Comparison of ENCODE assay signal across 9 cellular contexts in genomic region chr14:100285913-100286400, GRCh38. TPM values are rescaled to one million over a fixed set of nuclear protein-coding genes. Genes with fewer than 3 reads are reported as not detected.
DNase-seq lines count a peak whose midpoint lies in the region; ATAC-seq and TF ChIP-seq lines count a peak whose summit lies in the region.
"Had no signal": no experiment of that assay in that cellular context is flagged by ENCODE, and none has a peak within 500 bp of the region (broad histone marks: within the 10 kb centered on the region; RNA-seq: fewer than 3 reads in every experiment).

No MANE protein-coding gene starts in this region.

- WGBS in esophagus muscularis mucosa = 24% methylated on average over 9 of the region's 13 CpGs
- WGBS in prostate gland = 23% methylated on average over 12 of the region's 13 CpGs

- DNase-seq in GM06990 (ENCODE audit: extremely low read depth, insufficient read length) = no peak
- no peak for DNase-seq in Peyer's patch
- no peak for DNase-seq in esophagus muscularis mucosa (ENCODE audit: extremely low spot score)
- no peak for DNase-seq in prostate gland (ENCODE audit: low spot score)
- no peak for DNase-seq in OCI-M1 (lab: John Stamatoyannopoulos, UW)
- DNase-seq in NCI-H2227 treated with DMSO at 0.1 percent for 48 hours (lab: John Stamatoyannopoulos, UW) = no peak
- no peak for DNase-seq in left lobe of liver (ENCODE audit: low spot score)
- no peak for DNase-seq in activated CD4-positive, CD25-positive, alpha-beta regulatory T cell treated with anti-CD3 and anti-CD28 coated beads, Interleukin-2, amount 50 U/mL, for 72 hours

- no peak for TF ChIP-seq EP300 in esophagus muscularis mucosa (IDR thresholded peaks at IDR 0.05)

- no peaks in the 10 kb centered on the region for H3K27me3 ChIP-seq in GM06990 (replicated peaks; ENCODE audit: control insufficient read depth, insufficient read depth, low read length)
- no peaks in the 10 kb centered on the region for H3K27me3 ChIP-seq in Peyer's patch
- H3K27me3 ChIP-seq in esophagus muscularis mucosa = no peaks in the 10 kb centered on the region
- no peaks in the 10 kb centered on the region for H3K27me3 ChIP-seq in prostate gland (replicated peaks; ENCODE audit: insufficient read depth)

- H3K27ac ChIP-seq in Peyer's patch (peak overlapping the region; percentile 86 to 94 (median 91)), esophagus muscularis mucosa (replicated peaks in 1 of 4) (peak overlapping the region; percentile 91 to 93 (median 92)), prostate gland (peak overlapping the region; percentile 92)

- H3K9me3 ChIP-seq in Peyer's patch (no peaks in the 10 kb centered on the region), esophagus muscularis mucosa (no peaks in the 10 kb centered on the region), prostate gland (no peaks in the 10 kb centered on the region)

- intact Hi-C loops in esophagus muscularis mucosa (cut with DNase I) (loop anchor here (5.0 kb wide), 1 partner anchor 44 kb away; no protein-coding TSS in a partner anchor), prostate gland (cut with DNase I) (no loop called here)

- H3K4me1 ChIP-seq in Peyer's patch = peaks cover 0 to 14% (median 2%) of the 10 kb centered on the region in 4 donors
- H3K4me1 ChIP-seq in esophagus muscularis mucosa = peaks cover 24 to 52% (median 33%) of the 10 kb centered on the region in 4 donors
- H3K4me1 ChIP-seq in prostate gland (replicated peaks) = peaks cover 7% of the 10 kb centered on the region

- no peak for TF ChIP-seq CTCF in GM06990 (IDR thresholded peaks at IDR 0.05; ENCODE audit: insufficient read depth, low read length, poor library complexity, severe bottlenecking)
- no peak for TF ChIP-seq CTCF in Peyer's patch (IDR thresholded peaks at IDR 0.05)
- TF ChIP-seq CTCF in esophagus muscularis mucosa (IDR thresholded peaks at IDR 0.05) = no peak
- TF ChIP-seq CTCF in prostate gland (IDR thresholded peaks at IDR 0.05) = no peak

- H3K4me3 ChIP-seq in GM06990 (replicated peaks; ENCODE audit: low read depth, low read length) (peak overlapping the region; percentile 77), Peyer's patch (peak overlapping the region; percentile 79 to 96 (median 87)), esophagus muscularis mucosa (peak overlapping the region; percentile 81 to 95 (median 87)), prostate gland (peak overlapping the region; percentile 62 to 67)

- H3K36me3 ChIP-seq in GM06990 (ENCODE audit: control insufficient read depth, insufficient read depth, low read length) (peaks cover 1% of the 10 kb centered on the region), Peyer's patch (peaks cover 0 to 6% (median 0%) of the 10 kb centered on the region in 3 donors), esophagus muscularis mucosa (peaks cover 0 to 20% (median 10%) of the 10 kb centered on the region in 4 donors), prostate gland (no peaks in the 10 kb centered on the region)

- TF ChIP-seq POLR2A in Peyer's patch (IDR thresholded peaks at IDR 0.05) = no peak
- TF ChIP-seq POLR2A in esophagus muscularis mucosa (IDR thresholded peaks at IDR 0.05; ENCODE audit: low read depth) = no peak
- no peak for TF ChIP-seq POLR2A in prostate gland (IDR thresholded peaks at IDR 0.05)

- ATAC-seq in left lobe of liver = no peak

RNA-seq across cellular contexts. Expression of gene SLC25A29, which starts 20.3 kb away (rescaled TPM):
- total RNA-seq in Peyer's patch (10 to 100 TPM; 11.0 to 74.5 (median 32.0) TPM), esophagus muscularis mucosa (10 to 100 TPM; 37.4 to 63.0 (median 49.2) TPM), prostate gland (100 to 1,000 TPM; 147 to 169 TPM), left lobe of liver (34.1 TPM)

RNA-seq across cellular contexts. Expression of gene SLC25A47, which starts 37.2 kb away (rescaled TPM):
- 1 to 10 TPM in 1 of 4 donors, under 1 TPM in 1, not detected in 2; 0.54 to 1.2 TPM for total RNA-seq in Peyer's patch
- total RNA-seq in esophagus muscularis mucosa = not detected
- total RNA-seq in prostate gland = under 1 TPM in 1 of 2 donors, not detected in 1; 0.51 TPM
- total RNA-seq in left lobe of liver = 191 TPM
- total RNA-seq: T-helper 2 cell treated with Interferon-gamma antibody and Interleukin-4, amounts not matched to agents 100 ng/mL and 5 ng/mL, for 36 hours had no signal

RNA-seq across cellular contexts. Expression of gene YY1, which starts 47.0 kb away (rescaled TPM):
- total RNA-seq in Peyer's patch = 10 to 100 TPM; 42.0 to 63.5 (median 50.9) TPM
- total RNA-seq in esophagus muscularis mucosa = 10 to 100 TPM; 54.8 to 83.4 (median 62.7) TPM
- 10 to 100 TPM; 44.4 to 60.7 TPM for total RNA-seq in prostate gland
- 34.2 TPM for total RNA-seq in left lobe of liver

Comparison
In these comparisons a context has a peak if more than half of its experiments do, and no peak if none do; other contexts are left out.
1. RNA of gene SLC25A47, which starts 37.2 kb away (total RNA-seq): 191 TPM in left lobe of liver (single experiment); 0.54 to 1.2 TPM in Peyer's patch, 0.51 TPM in prostate gland and not detected in esophagus muscularis mucosa; every median in the first group is over 10 times any median in the second.
2. Peak in every context shown above with its lines, with median percentiles within 50 percentile points of each other: H3K4me3 ChIP-seq and H3K27ac ChIP-seq.